2 cellular contexts compared by ENCODE assay signal in the genomic region with DNA sequence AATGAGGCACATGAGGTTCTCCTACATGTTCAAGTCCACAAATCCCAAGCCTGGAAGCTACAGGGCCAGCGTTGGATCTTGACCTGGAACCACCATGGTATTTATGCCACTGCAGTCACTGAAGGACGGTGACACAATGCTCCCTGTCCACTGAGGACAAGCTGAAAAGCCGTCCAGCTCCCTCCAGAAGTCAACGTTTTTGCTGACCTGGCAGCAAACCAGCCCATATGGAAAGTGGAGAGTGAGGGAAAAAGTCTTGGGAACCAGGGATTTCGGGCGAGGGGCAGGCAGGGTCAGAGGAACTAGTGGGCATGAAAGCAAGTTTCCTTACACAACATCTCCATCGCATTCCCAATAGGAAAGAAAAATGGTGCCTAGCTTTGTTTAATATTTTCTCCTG.
TF ChIP-seq lines count a peak whose summit lies in the region.

No MANE protein-coding gene starts in this region.

TF ChIP-seq in HepG2, 621 proteins besides CTCF, POLR2A, EP300 and RAD21:
- TF ChIP-seq MAFF (IDR thresholded peaks at IDR 0.05; ENCODE audit: low read depth, low read length) (peak; percentile 83), MAFK (conservative IDR thresholded peaks at IDR 0.05 in 1 of 2, IDR thresholded peaks at IDR 0.05 in 1 of 2; ENCODE audit: low read length in 2 of 2) (peak; percentile 83 to 86), ZNF274 (CRISPR knock-in tag; IDR thresholded peaks at IDR 0.05) (no peak)

TF ChIP-seq in H1, 55 proteins besides CTCF, POLR2A, EP300 and RAD21:
- TF ChIP-seq SIX5 (IDR thresholded peaks at IDR 0.05; ENCODE audit: low read depth, low read length) = no peak
- no peak for TF ChIP-seq KDM1A (IDR thresholded peaks at IDR 0.05; ENCODE audit: borderline replicate concordance, low read length)
- no peak for TF ChIP-seq YY1 (IDR thresholded peaks at IDR 0.05; ENCODE audit: low read depth, low read length)
- no peak for TF ChIP-seq SP2 (IDR thresholded peaks at IDR 0.05; ENCODE audit: low read length)
- TF ChIP-seq SAP30 (IDR thresholded peaks at IDR 0.05; ENCODE audit: insufficient read depth, insufficient replicate concordance, low read length) = no peak
- no peak for TF ChIP-seq ZNF274 (IDR thresholded peaks at IDR 0.05; ENCODE audit: borderline replicate concordance, extremely low read depth, low read length)
- TF ChIP-seq JUN (IDR thresholded peaks at IDR 0.05; ENCODE audit: low read depth, low read length) = no peak
- TF ChIP-seq NRF1 (IDR thresholded peaks at IDR 0.05; ENCODE audit: low read depth, low read length) = no peak
- TF ChIP-seq CTBP2 (IDR thresholded peaks at IDR 0.05; ENCODE audit: borderline replicate concordance, insufficient read depth, insufficient read length, low read length) = no peak
- no peak for TF ChIP-seq CBX5 (IDR thresholded peaks at IDR 0.05; ENCODE audit: low read depth, low read length)
- no peak for TF ChIP-seq BCL11A (IDR thresholded peaks at IDR 0.05; ENCODE audit: low read depth in 2 of 2, low read length in 2 of 2)
- TF ChIP-seq EGR1 (IDR thresholded peaks at IDR 0.05; ENCODE audit: borderline replicate concordance, low read depth, low read length) = no peak
- TF ChIP-seq CEBPB (IDR thresholded peaks at IDR 0.05; ENCODE audit: low read depth, low read length) = no peak
- no peak for TF ChIP-seq SP4 (IDR thresholded peaks at IDR 0.05; ENCODE audit: low read length)
- no peak for TF ChIP-seq KDM4A (IDR thresholded peaks at IDR 0.05; ENCODE audit: low read depth, low read length, severe bottlenecking)
- TF ChIP-seq RXRA (IDR thresholded peaks at IDR 0.05; ENCODE audit: insufficient read depth, low read depth, low read length) = no peak
- no peak for TF ChIP-seq PHF8 (conservative IDR thresholded peaks at IDR 0.05; ENCODE audit: low read depth, low read length)
- TF ChIP-seq POU5F1 (IDR thresholded peaks at IDR 0.05; ENCODE audit: low read depth, low read length) = no peak
- TF ChIP-seq GTF2F1 (IDR thresholded peaks at IDR 0.05; ENCODE audit: borderline replicate concordance, low read depth, low read length) = no peak
TF ChIP-seq in H1: peak in this region for 0.
